In genomic region chr3:117480981-117481380, GRCh38 we compare ENCODE assay signal across 16 cellular contexts.
DNase-seq lines count a peak whose midpoint lies in the region; ATAC-seq, FAIRE-seq and TF ChIP-seq lines count a peak whose summit lies in the region.
"Had no signal": no experiment of that assay in that cellular context is flagged by ENCODE, and none has a peak within 500 bp of the region (broad histone marks: within the 10 kb centered on the region; RNA-seq: fewer than 3 reads in every experiment).

No MANE protein-coding gene starts in this region.

- H3K9ac ChIP-seq in GM12878 (ENCODE audit: control insufficient read depth, insufficient read depth, low read length) (no peak overlapping the region), parathyroid adenoma (no peak overlapping the region)

- intact Hi-C loops in GM12878 (cut with micrococcal nuclease; ENCODE audit: unreplicated experiment), result no loop called here

- H3K9me3 ChIP-seq in GM12878 (replicated peaks; ENCODE audit: control insufficient read depth, insufficient read depth, low read length) (no peaks in the 10 kb centered on the region), parathyroid adenoma (ENCODE audit: control insufficient read depth, low read length) (no peaks in the 10 kb centered on the region)
- H3K9me3 ChIP-seq: Caco-2, HAP-1 had no signal

- H3K4me1 ChIP-seq in GM12878 (ENCODE audit: control insufficient read depth, insufficient read depth, low read length) (no peaks in the 10 kb centered on the region), parathyroid adenoma (no peaks in the 10 kb centered on the region)
- H3K4me1 ChIP-seq: Caco-2 had no signal

- POLR2A ChIA-PET in GM12878 (lab: Charles Lee), result interaction anchor here (1.1 to 4.9 kb wide), 2 partner anchors 8 to 26 kb away, joined by 3 to 29 read pairs; no protein-coding TSS in a partner anchor
- POLR2A ChIA-PET in GM10248 (lab: Yijun Ruan, JAX), result no interaction called here

- H3K79me2 ChIP-seq in GM12878 (ENCODE audit: control insufficient read depth, insufficient read depth, low read length) (no peaks in the 10 kb centered on the region), parathyroid adenoma (no peaks in the 10 kb centered on the region)

- no peak overlapping the region for H3K27ac ChIP-seq in GM12878 (ENCODE audit: control insufficient read depth, insufficient read depth)
- H3K27ac ChIP-seq in parathyroid adenoma, result no peak overlapping the region
- H3K27ac ChIP-seq: 22Rv1 had no signal

- no TSS peak for BruUV-seq in GM12878 (replicated peaks; lab: Mats Ljungman, UMichigan)

- H4K20me1 ChIP-seq in GM12878 (ENCODE audit: control insufficient read depth, insufficient read depth), result no peaks in the 10 kb centered on the region

- CTCF ChIA-PET in GM12878 (lab: Yijun Ruan, JAX), result interaction anchor here (0.9 to 5.5 kb wide), 5 partner anchors 8 to 45 kb away, joined by 3 to 32 read pairs (median 5); no protein-coding TSS in a partner anchor
- CTCF ChIA-PET in GM10248 (lab: Yijun Ruan, JAX), result no interaction called here

- no peak overlapping the region for H3K4me3 ChIP-seq in GM12878
- no peak overlapping the region for H3K4me3 ChIP-seq in parathyroid adenoma (ENCODE audit: low read depth, low read length)
- H3K4me3 ChIP-seq: HAP-1 had no signal

- TF ChIP-seq RAD21 in GM12878 (IDR thresholded peaks at IDR 0.05; ENCODE audit: insufficient read depth, low read depth, low read length), result no peak

- TF ChIP-seq EP300 in GM12878 (IDR thresholded peaks at IDR 0.05; ENCODE audit: borderline replicate concordance in 1 of 2, control insufficient read depth in 1 of 2, low read depth in 2 of 2, low read length in 2 of 2), result no peak

- peak; percentile 23 for DNase-seq in DMS 273 (lab: John Stamatoyannopoulos, UW; ENCODE audit: unreplicated experiment)
- DNase-seq in DMS 273 treated with DMSO at 0.1 percent for 48 hours (lab: John Stamatoyannopoulos, UW), result no peak
- DNase-seq in NCI-H2227 (lab: John Stamatoyannopoulos, UW; ENCODE audit: unreplicated experiment), result peak; percentile 5
- no peak for DNase-seq in NCI-H2227 treated with DMSO at 0.1 percent for 48 hours (lab: John Stamatoyannopoulos, UW)
- DNase-seq in GM12878 (ENCODE audit: low read depth, low spot score), result no peak
- DNase-seq in GM10248 (ENCODE audit: extremely low spot score), result no peak
- DNase-seq: Caco-2; CD8-positive, alpha-beta T cell; EL had no signal

- SMC1A ChIA-PET in GM12878 (lab: Charles Lee; ENCODE audit: uncharacterized antibody, unreplicated experiment), result interaction anchor here (1.0 to 6.7 kb wide), 6 partner anchors 8 to 44 kb away, joined by 3 to 57 read pairs (median 17); no protein-coding TSS in a partner anchor

- WGBS in GM12878 (ENCODE audit: insufficient coverage, insufficient replicate concordance, low lambda C conversion rate, missing lambda C conversion rate), result 50% methylated on average over 2 of the region's 2 CpGs

- no peaks in the 10 kb centered on the region for H3K36me3 ChIP-seq in GM12878 (ENCODE audit: control insufficient read depth in 2 of 2, insufficient read depth in 2 of 2, low read length in 1 of 2)
- no peaks in the 10 kb centered on the region for H3K36me3 ChIP-seq in parathyroid adenoma (ENCODE audit: control insufficient read depth, insufficient read depth, low read length)
- H3K36me3 ChIP-seq: HAP-1 had no signal

- H2AFZ ChIP-seq in GM12878 (ENCODE audit: control insufficient read depth, low read depth, low read length) (no peak overlapping the region), parathyroid adenoma (peak overlapping the region; percentile 33)

- no peak for FAIRE-seq in GM12878 (lab: Jason Lieb, UNC)
- FAIRE-seq: G401.6, GM19239, H1 had no signal

- RAD21 ChIA-PET in GM12878 (lab: Charles Lee; ENCODE audit: unreplicated experiment), result interaction anchor here (0.9 to 5.6 kb wide), 5 partner anchors 9 to 44 kb away, joined by 3 to 40 read pairs (median 4); no protein-coding TSS in a partner anchor

- no peak for TF ChIP-seq POLR2A in GM12878 (IDR thresholded peaks at IDR 0.05; ENCODE audit: low read depth, low read length)

- TF ChIP-seq CTCF in GM12878 (IDR thresholded peaks at IDR 0.05 in 2 of 3, conservative IDR thresholded peaks at IDR 0.05 in 1 of 3; ENCODE audit: control insufficient read depth in 2 of 3, extremely low read depth in 1 of 3, insufficient read depth in 1 of 3, low read depth in 3 of 3, low read length in 3 of 3) (no peak), parathyroid adenoma (IDR thresholded peaks at IDR 0.05) (no peak), GM10248 (IDR thresholded peaks at IDR 0.05; ENCODE audit: control extremely low read depth, extremely low read depth, low read depth, missing control alignments) (no peak)

- ATAC-seq in GM12878 (no peak), GM19397 (IDR thresholded peaks at IDR 0.05; ENCODE audit: unreplicated experiment) (no peak)
- ATAC-seq: CD8-positive, alpha-beta T cell had no signal

- H3K4me2 ChIP-seq in GM12878 (ENCODE audit: control insufficient read depth, insufficient read depth) (no peak overlapping the region), parathyroid adenoma (ENCODE audit: low read length) (no peak overlapping the region)

- in situ Hi-C loops in GM12878 (cut with MboI), result no loop called here

- H3K27me3 ChIP-seq in GM12878 (replicated peaks in 1 of 2; ENCODE audit: control insufficient read depth in 2 of 2, insufficient read depth in 2 of 2, low read length in 1 of 2), result no peaks in the 10 kb centered on the region
- no peaks in the 10 kb centered on the region for H3K27me3 ChIP-seq in parathyroid adenoma (ENCODE audit: control insufficient read depth, insufficient read depth, low read length)

TF ChIP-seq in GM12878, 131 proteins besides CTCF, POLR2A, EP300 and RAD21:
- TF ChIP-seq SMAD5 (IDR thresholded peaks at IDR 0.05; ENCODE audit: low read depth) (no peak), NFIC (IDR thresholded peaks at IDR 0.05; ENCODE audit: low read depth, low read length) (no peak), BACH1 (IDR thresholded peaks at IDR 0.05; ENCODE audit: borderline replicate concordance) (no peak), BMI1 (IDR thresholded peaks at IDR 0.05; ENCODE audit: borderline replicate concordance) (peak; percentile 90), PBX3 (IDR thresholded peaks at IDR 0.05; ENCODE audit: insufficient replicate concordance, low read depth, low read length) (no peak)

Comparison
In these comparisons a context has a peak if more than half of its experiments do, and no peak if none do; other contexts are left out.
1. DNase-seq: peak in DMS 273 (single experiment) and NCI-H2227 (single experiment); none in DMS 273 treated with DMSO at 0.1 percent for 48 hours (single experiment), NCI-H2227 treated with DMSO at 0.1 percent for 48 hours (single experiment), GM12878 (single experiment) and GM10248 (single experiment).